ENCODE assay signal across 35 cellular contexts in genomic region chrX:88865634-88866033, GRCh38.
"Had no signal": no experiment of that assay in that cellular context is flagged by ENCODE, and none has a peak within 500 bp of the region (broad histone marks: within the 10 kb centered on the region; RNA-seq: fewer than 3 reads in every experiment).

No MANE protein-coding gene starts in this region.

- DNase-seq: activated B cell treated with CpG ODN at 0.5 μM for 24 hours; activated CD4-positive, alpha-beta memory T cell treated with anti-CD3 and anti-CD28 coated beads for 36 hours; activated CD4-positive, alpha-beta T cell treated with anti-CD3 and anti-CD28 coated beads for 4 hours; activated CD4-positive, alpha-beta T cell treated with anti-CD3 and anti-CD28 coated beads, Interleukin-2, amount 10 ng/mL, durations not matched to agents 24 days and 14 days; activated CD4-positive, alpha-beta T cell treated with anti-CD3 and anti-CD28 coated beads, Interleukin-2, amount 50 U/mL, for 1 hour; activated CD4-positive, alpha-beta T cell treated with anti-CD3 and anti-CD28 coated beads, Interleukin-2, amount 50 U/mL, for 4 hours; activated CD4-positive, CD25-positive, alpha-beta regulatory T cell treated with anti-CD3 and anti-CD28 coated beads, Interleukin-2, amount 50 U/mL, for 72 hours; activated CD8-positive, alpha-beta memory T cell treated with anti-CD3 and anti-CD28 coated beads, Interleukin-2, amount 50 U/mL, for 4 hours; activated CD8-positive, alpha-beta T cell treated with anti-CD3 and anti-CD28 coated beads for 36 hours; activated gamma-delta T cell; activated naive CD4-positive, alpha-beta T cell treated with anti-CD3 and anti-CD28 coated beads, Interleukin-2, amount 10 ng/mL, durations not matched to agents 7 days and 5 days; activated naive CD4-positive, alpha-beta T cell treated with Interleukin-2 at 50 U/mL for 16 hours; activated naive CD8-positive, alpha-beta T cell treated with anti-CD3 and anti-CD28 coated beads, Interleukin-2, amount 10 ng/mL, durations not matched to agents 7 days and 5 days; activated naive CD8-positive, alpha-beta T cell treated with anti-CD3 and anti-CD28 coated beads, Interleukin-2, amount 50 U/mL, for 24 hours; activated T-cell treated with anti-CD3 and anti-CD28 coated beads for 4 hours; activated T-cell treated with anti-CD3 and anti-CD28 coated beads, Interleukin-2, amount 50 U/mL, for 1 hour; activated T-cell treated with anti-CD3 and anti-CD28 coated beads, Interleukin-2, amount 50 U/mL, for 4 hours; activated T-cell treated with anti-CD3 and anti-CD28 coated beads, Interleukin-2, amount 50 U/mL, for 72 hours; amygdala; anterior cingulate cortex; caudate nucleus; cerebellar nuclear complex; colonic mucosa; T-helper 2 cell; T-helper 9 cell had no signal

- ATAC-seq: activated CD8-positive, alpha-beta T cell treated with anti-CD3 and anti-CD28 coated beads for 36 hours; activated naive CD8-positive, alpha-beta T cell treated with anti-CD3 and anti-CD28 coated beads, Interleukin-2, amount 50 U/mL, for 24 hours; activated T-cell treated with anti-CD3 and anti-CD28 coated beads, Interleukin-2, amount 50 U/mL, for 4 hours; activated T-cell treated with anti-CD3 and anti-CD28 coated beads, Interleukin-2, amount 50 U/mL, for 72 hours; activated T-helper 17 cell treated with anti-CD3 and anti-CD28 coated beads, Interleukin-2, amount 50 U/mL, for 72 hours had no signal

- H3K27me3 Mint-ChIP-seq: activated B cell treated with CpG ODN at 0.5 μM for 24 hours; activated CD4-positive, alpha-beta memory T cell treated with anti-CD3 and anti-CD28 coated beads for 36 hours; activated CD4-positive, alpha-beta T cell treated with anti-CD3 and anti-CD28 coated beads, Interleukin-2, amount 10 ng/mL, durations not matched to agents 24 days and 14 days; activated CD8-positive, alpha-beta T cell treated with anti-CD3 and anti-CD28 coated beads for 36 hours; activated naive CD4-positive, alpha-beta T cell treated with anti-CD3 and anti-CD28 coated beads, Interleukin-2, amount 10 ng/mL, durations not matched to agents 7 days and 5 days; activated naive CD4-positive, alpha-beta T cell treated with anti-CD3 and anti-CD28 coated beads, Interleukin-2, amount 50 U/mL, for 24 hours; activated naive CD8-positive, alpha-beta T cell; activated naive CD8-positive, alpha-beta T cell treated with anti-CD3 and anti-CD28 coated beads, Interleukin-2, amount 10 ng/mL, durations not matched to agents 7 days and 5 days; activated naive CD8-positive, alpha-beta T cell treated with anti-CD3 and anti-CD28 coated beads, Interleukin-2, amount 50 U/mL, for 24 hours; activated T-helper 17 cell treated with anti-CD3 and anti-CD28 coated beads, Interleukin-2, amount 50 U/mL, for 72 hours; brain; central memory CD8-positive, alpha-beta T cell had no signal

- H3K4me3 Mint-ChIP-seq: activated B cell treated with CpG ODN at 0.5 μM for 24 hours; activated CD4-positive, alpha-beta memory T cell treated with anti-CD3 and anti-CD28 coated beads for 36 hours; activated CD4-positive, alpha-beta T cell treated with anti-CD3 and anti-CD28 coated beads, Interleukin-2, amount 10 ng/mL, durations not matched to agents 24 days and 14 days; activated CD8-positive, alpha-beta T cell treated with anti-CD3 and anti-CD28 coated beads for 36 hours; activated naive CD4-positive, alpha-beta T cell treated with anti-CD3 and anti-CD28 coated beads, Interleukin-2, amount 10 ng/mL, durations not matched to agents 7 days and 5 days; activated naive CD4-positive, alpha-beta T cell treated with anti-CD3 and anti-CD28 coated beads, Interleukin-2, amount 50 U/mL, for 24 hours; activated naive CD8-positive, alpha-beta T cell; activated naive CD8-positive, alpha-beta T cell treated with anti-CD3 and anti-CD28 coated beads, Interleukin-2, amount 10 ng/mL, durations not matched to agents 7 days and 5 days; activated naive CD8-positive, alpha-beta T cell treated with anti-CD3 and anti-CD28 coated beads, Interleukin-2, amount 50 U/mL, for 24 hours; activated T-cell treated with anti-CD3 and anti-CD28 coated beads, Interleukin-2, amount 50 U/mL, for 4 hours; activated T-cell treated with anti-CD3 and anti-CD28 coated beads, Interleukin-2, amount 50 U/mL, for 72 hours; activated T-helper 1 cell treated with anti-CD3 and anti-CD28 coated beads, Interleukin-12 subunit alpha, Interleukin-12 subunit beta, Interleukin-2, Interleukin-4 antibody, amounts not matched to agents 30 ng/mL and 10 ng/mL and 1 ng/mL, durations not matched to agents 14 hours and 24 hours and 36 hours; activated T-helper 17 cell treated with anti-CD3 and anti-CD28 coated beads, Interleukin-2, amount 50 U/mL, for 72 hours; brain; central memory CD8-positive, alpha-beta T cell; T-helper 2 cell treated with Interferon-gamma antibody and Interleukin-4, amounts not matched to agents 5 μg/mL and 100 μg/mL, for 36 hours had no signal

- H3K27ac Mint-ChIP-seq: activated B cell treated with CpG ODN at 0.5 μM for 24 hours; activated CD4-positive, alpha-beta memory T cell treated with anti-CD3 and anti-CD28 coated beads for 36 hours; activated CD4-positive, alpha-beta T cell treated with anti-CD3 and anti-CD28 coated beads, Interleukin-2, amount 10 ng/mL, durations not matched to agents 24 days and 14 days; activated CD8-positive, alpha-beta T cell treated with anti-CD3 and anti-CD28 coated beads for 36 hours; activated naive CD4-positive, alpha-beta T cell treated with anti-CD3 and anti-CD28 coated beads, Interleukin-2, amount 10 ng/mL, durations not matched to agents 7 days and 5 days; activated naive CD4-positive, alpha-beta T cell treated with anti-CD3 and anti-CD28 coated beads, Interleukin-2, amount 50 U/mL, for 24 hours; activated naive CD8-positive, alpha-beta T cell; activated naive CD8-positive, alpha-beta T cell treated with anti-CD3 and anti-CD28 coated beads, Interleukin-2, amount 10 ng/mL, durations not matched to agents 7 days and 5 days; activated naive CD8-positive, alpha-beta T cell treated with anti-CD3 and anti-CD28 coated beads, Interleukin-2, amount 50 U/mL, for 24 hours; activated T-cell treated with anti-CD3 and anti-CD28 coated beads, Interleukin-2, amount 50 U/mL, for 72 hours; activated T-helper 1 cell treated with anti-CD3 and anti-CD28 coated beads, Interleukin-12 subunit alpha, Interleukin-12 subunit beta, Interleukin-2, Interleukin-4 antibody, amounts not matched to agents 30 ng/mL and 10 ng/mL and 1 ng/mL, durations not matched to agents 14 hours and 24 hours and 36 hours; activated T-helper 17 cell treated with anti-CD3 and anti-CD28 coated beads, Interleukin-2, amount 50 U/mL, for 72 hours; brain; T-helper 2 cell treated with Interferon-gamma antibody and Interleukin-4, amounts not matched to agents 5 μg/mL and 100 μg/mL, for 36 hours had no signal

- H3K4me3 ChIP-seq: ascending aorta, cardiac muscle cell, colonic mucosa had no signal

- H3K36me3 Mint-ChIP-seq: activated CD4-positive, alpha-beta memory T cell treated with anti-CD3 and anti-CD28 coated beads for 36 hours; activated naive CD4-positive, alpha-beta T cell treated with anti-CD3 and anti-CD28 coated beads, Interleukin-2, amount 10 ng/mL, durations not matched to agents 7 days and 5 days; activated naive CD4-positive, alpha-beta T cell treated with anti-CD3 and anti-CD28 coated beads, Interleukin-2, amount 50 U/mL, for 24 hours; activated naive CD8-positive, alpha-beta T cell; activated naive CD8-positive, alpha-beta T cell treated with anti-CD3 and anti-CD28 coated beads, Interleukin-2, amount 10 ng/mL, durations not matched to agents 7 days and 5 days; brain had no signal

- H3K9me3 ChIP-seq: ascending aorta, colonic mucosa had no signal

- H3K27ac ChIP-seq: ascending aorta, cardiac muscle cell, colonic mucosa, VCaP had no signal

- H3K27me3 ChIP-seq: ascending aorta, cardiac muscle cell, colonic mucosa had no signal

- H3K4me1 ChIP-seq: ascending aorta, colonic mucosa had no signal

- H3K36me3 ChIP-seq: ascending aorta, cardiac muscle cell, colonic mucosa had no signal

- H3K4me1 Mint-ChIP-seq: activated B cell treated with CpG ODN at 0.5 μM for 24 hours; activated CD4-positive, alpha-beta T cell treated with anti-CD3 and anti-CD28 coated beads, Interleukin-2, amount 10 ng/mL, durations not matched to agents 24 days and 14 days; activated naive CD4-positive, alpha-beta T cell treated with anti-CD3 and anti-CD28 coated beads, Interleukin-2, amount 10 ng/mL, durations not matched to agents 7 days and 5 days; activated naive CD4-positive, alpha-beta T cell treated with anti-CD3 and anti-CD28 coated beads, Interleukin-2, amount 50 U/mL, for 24 hours; activated naive CD8-positive, alpha-beta T cell treated with anti-CD3 and anti-CD28 coated beads, Interleukin-2, amount 10 ng/mL, durations not matched to agents 7 days and 5 days; activated naive CD8-positive, alpha-beta T cell treated with anti-CD3 and anti-CD28 coated beads, Interleukin-2, amount 50 U/mL, for 24 hours; activated T-helper 17 cell treated with anti-CD3 and anti-CD28 coated beads, Interleukin-2, amount 50 U/mL, for 72 hours; brain; central memory CD8-positive, alpha-beta T cell had no signal

- H3K9me3 Mint-ChIP-seq: activated CD4-positive, alpha-beta T cell treated with anti-CD3 and anti-CD28 coated beads, Interleukin-2, amount 10 ng/mL, durations not matched to agents 24 days and 14 days; activated CD8-positive, alpha-beta T cell treated with anti-CD3 and anti-CD28 coated beads for 36 hours; activated naive CD4-positive, alpha-beta T cell treated with anti-CD3 and anti-CD28 coated beads, Interleukin-2, amount 50 U/mL, for 24 hours; activated naive CD8-positive, alpha-beta T cell treated with anti-CD3 and anti-CD28 coated beads, Interleukin-2, amount 10 ng/mL, durations not matched to agents 7 days and 5 days; activated T-helper 1 cell treated with anti-CD3 and anti-CD28 coated beads, Interleukin-12 subunit alpha, Interleukin-12 subunit beta, Interleukin-2, Interleukin-4 antibody, amounts not matched to agents 30 ng/mL and 10 ng/mL and 1 ng/mL, durations not matched to agents 14 hours and 24 hours and 36 hours; activated T-helper 17 cell treated with anti-CD3 and anti-CD28 coated beads, Interleukin-2, amount 50 U/mL, for 72 hours; brain; central memory CD8-positive, alpha-beta T cell had no signal
